1 cellular context compared by ENCODE assay signal in genomic region chr19:56976995-56977906, GRCh38.
TF ChIP-seq lines count a peak whose summit lies in the region.

No MANE protein-coding gene starts in this region.

TF ChIP-seq in HepG2, 621 proteins besides CTCF, POLR2A, EP300 and RAD21 (continued from another document and continues in another):
- TF ChIP-seq, protein P1, sequence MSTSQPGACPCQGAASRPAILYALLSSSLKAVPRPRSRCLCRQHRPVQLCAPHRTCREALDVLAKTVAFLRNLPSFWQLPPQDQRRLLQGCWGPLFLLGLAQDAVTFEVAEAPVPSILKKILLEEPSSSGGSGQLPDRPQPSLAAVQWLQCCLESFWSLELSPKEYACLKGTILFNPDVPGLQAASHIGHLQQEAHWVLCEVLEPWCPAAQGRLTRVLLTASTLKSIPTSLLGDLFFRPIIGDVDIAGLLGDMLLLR (CRISPR knock-in tag; IDR thresholded peaks at IDR 0.05) = no peak
- peak; percentile 91 for TF ChIP-seq HNF4A (CRISPR knock-in tag; IDR thresholded peaks at IDR 0.05)
- TF ChIP-seq PHF8 (CRISPR knock-in tag; IDR thresholded peaks at IDR 0.05) = no peak
- no peak for TF ChIP-seq TCF12 (IDR thresholded peaks at IDR 0.05)
- no peak; the same call in 1 of the 2 replicates for TF ChIP-seq TCF12 (CRISPR knock-in tag; IDR thresholded peaks at IDR 0.05)
- TF ChIP-seq PAWR (CRISPR knock-in tag; IDR thresholded peaks at IDR 0.05; ENCODE audit: borderline replicate concordance) = no peak
- 0 out of 2 replicates have a peak, but pooled peaks have one; percentile 33 for TF ChIP-seq ZNF343 (CRISPR knock-in tag; IDR thresholded peaks at IDR 0.05)
- TF ChIP-seq FOXM1 (CRISPR knock-in tag; IDR thresholded peaks at IDR 0.05) = no peak
- no peak for TF ChIP-seq ZNF572 (CRISPR knock-in tag; IDR thresholded peaks at IDR 0.05)
- peak; percentile 89 for TF ChIP-seq ETV5 (CRISPR knock-in tag; IDR thresholded peaks at IDR 0.05; ENCODE audit: borderline replicate concordance)
- no peak for TF ChIP-seq TRIM24 (CRISPR knock-in tag; IDR thresholded peaks at IDR 0.05)
- peak; percentile 8; the same call in 1 of the 2 replicates for TF ChIP-seq SAP130 (CRISPR knock-in tag; IDR thresholded peaks at IDR 0.05; ENCODE audit: low read depth)
- peak; percentile 55 for TF ChIP-seq SALL1 (CRISPR knock-in tag; IDR thresholded peaks at IDR 0.05)
- TF ChIP-seq PTBP1 (IDR thresholded peaks at IDR 0.05; ENCODE audit: low read depth, low read length, poor library complexity, severe bottlenecking) = no peak
- TF ChIP-seq MAX (IDR thresholded peaks at IDR 0.05) = peak; percentile 37; the same call in 1 of the 2 replicates
- TF ChIP-seq FOXO4 (CRISPR knock-in tag; conservative IDR thresholded peaks at IDR 0.05) = no peak
- no peak for TF ChIP-seq ZBTB10 (CRISPR knock-in tag; IDR thresholded peaks at IDR 0.05; ENCODE audit: borderline replicate concordance)
- TF ChIP-seq WIZ (CRISPR knock-in tag; IDR thresholded peaks at IDR 0.05) = no peak
- TF ChIP-seq ZNF589 (CRISPR knock-in tag; conservative IDR thresholded peaks at IDR 0.05) = 0 out of 2 replicates have a peak, but pooled peaks have one; percentile 23
- TF ChIP-seq, protein P2, sequence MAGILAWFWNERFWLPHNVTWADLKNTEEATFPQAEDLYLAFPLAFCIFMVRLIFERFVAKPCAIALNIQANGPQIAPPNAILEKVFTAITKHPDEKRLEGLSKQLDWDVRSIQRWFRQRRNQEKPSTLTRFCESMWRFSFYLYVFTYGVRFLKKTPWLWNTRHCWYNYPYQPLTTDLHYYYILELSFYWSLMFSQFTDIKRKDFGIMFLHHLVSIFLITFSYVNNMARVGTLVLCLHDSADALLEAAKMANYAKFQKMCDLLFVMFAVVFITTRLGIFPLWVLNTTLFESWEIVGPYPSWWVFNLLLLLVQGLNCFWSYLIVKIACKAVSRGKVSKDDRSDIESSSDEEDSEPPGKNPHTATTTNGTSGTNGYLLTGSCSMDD (CRISPR knock-in tag; IDR thresholded peaks at IDR 0.05) = no peak
- TF ChIP-seq, protein P3, sequence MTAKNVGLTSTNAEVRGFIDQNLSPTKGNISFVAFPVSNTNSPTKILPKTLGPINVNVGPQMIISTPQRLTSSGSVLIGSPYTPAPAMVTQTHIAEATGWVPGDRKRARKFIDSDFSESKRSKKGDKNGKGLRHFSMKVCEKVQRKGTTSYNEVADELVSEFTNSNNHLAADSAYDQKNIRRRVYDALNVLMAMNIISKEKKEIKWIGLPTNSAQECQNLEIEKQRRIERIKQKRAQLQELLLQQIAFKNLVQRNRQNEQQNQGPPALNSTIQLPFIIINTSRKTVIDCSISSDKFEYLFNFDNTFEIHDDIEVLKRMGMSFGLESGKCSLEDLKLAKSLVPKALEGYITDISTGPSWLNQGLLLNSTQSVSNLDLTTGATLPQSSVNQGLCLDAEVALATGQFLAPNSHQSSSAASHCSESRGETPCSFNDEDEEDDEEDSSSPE (CRISPR knock-in tag; IDR thresholded peaks at IDR 0.05) = no peak
- TF ChIP-seq ZNF354B (CRISPR knock-in tag; IDR thresholded peaks at IDR 0.05) = no peak
- no peak for TF ChIP-seq IKZF1 (IDR thresholded peaks at IDR 0.05)
- TF ChIP-seq RFX5 (IDR thresholded peaks at IDR 0.05; ENCODE audit: low read depth, low read length) = no peak
- no peak; the same call in 1 of the 2 replicates for TF ChIP-seq MIER2 (CRISPR knock-in tag; IDR thresholded peaks at IDR 0.05)
- TF ChIP-seq ZNF160 (CRISPR knock-in tag; IDR thresholded peaks at IDR 0.05) = no peak
- TF ChIP-seq ZBTB49 (CRISPR knock-in tag; IDR thresholded peaks at IDR 0.05; ENCODE audit: borderline replicate concordance) = no peak
- TF ChIP-seq ZNF547 (CRISPR knock-in tag; IDR thresholded peaks at IDR 0.05) = no peak
- no peak for TF ChIP-seq ZFY (CRISPR knock-in tag; IDR thresholded peaks at IDR 0.05)
- no peak for TF ChIP-seq MBD4 (IDR thresholded peaks at IDR 0.05; ENCODE audit: borderline replicate concordance, low read length)
- TF ChIP-seq, protein P4, sequence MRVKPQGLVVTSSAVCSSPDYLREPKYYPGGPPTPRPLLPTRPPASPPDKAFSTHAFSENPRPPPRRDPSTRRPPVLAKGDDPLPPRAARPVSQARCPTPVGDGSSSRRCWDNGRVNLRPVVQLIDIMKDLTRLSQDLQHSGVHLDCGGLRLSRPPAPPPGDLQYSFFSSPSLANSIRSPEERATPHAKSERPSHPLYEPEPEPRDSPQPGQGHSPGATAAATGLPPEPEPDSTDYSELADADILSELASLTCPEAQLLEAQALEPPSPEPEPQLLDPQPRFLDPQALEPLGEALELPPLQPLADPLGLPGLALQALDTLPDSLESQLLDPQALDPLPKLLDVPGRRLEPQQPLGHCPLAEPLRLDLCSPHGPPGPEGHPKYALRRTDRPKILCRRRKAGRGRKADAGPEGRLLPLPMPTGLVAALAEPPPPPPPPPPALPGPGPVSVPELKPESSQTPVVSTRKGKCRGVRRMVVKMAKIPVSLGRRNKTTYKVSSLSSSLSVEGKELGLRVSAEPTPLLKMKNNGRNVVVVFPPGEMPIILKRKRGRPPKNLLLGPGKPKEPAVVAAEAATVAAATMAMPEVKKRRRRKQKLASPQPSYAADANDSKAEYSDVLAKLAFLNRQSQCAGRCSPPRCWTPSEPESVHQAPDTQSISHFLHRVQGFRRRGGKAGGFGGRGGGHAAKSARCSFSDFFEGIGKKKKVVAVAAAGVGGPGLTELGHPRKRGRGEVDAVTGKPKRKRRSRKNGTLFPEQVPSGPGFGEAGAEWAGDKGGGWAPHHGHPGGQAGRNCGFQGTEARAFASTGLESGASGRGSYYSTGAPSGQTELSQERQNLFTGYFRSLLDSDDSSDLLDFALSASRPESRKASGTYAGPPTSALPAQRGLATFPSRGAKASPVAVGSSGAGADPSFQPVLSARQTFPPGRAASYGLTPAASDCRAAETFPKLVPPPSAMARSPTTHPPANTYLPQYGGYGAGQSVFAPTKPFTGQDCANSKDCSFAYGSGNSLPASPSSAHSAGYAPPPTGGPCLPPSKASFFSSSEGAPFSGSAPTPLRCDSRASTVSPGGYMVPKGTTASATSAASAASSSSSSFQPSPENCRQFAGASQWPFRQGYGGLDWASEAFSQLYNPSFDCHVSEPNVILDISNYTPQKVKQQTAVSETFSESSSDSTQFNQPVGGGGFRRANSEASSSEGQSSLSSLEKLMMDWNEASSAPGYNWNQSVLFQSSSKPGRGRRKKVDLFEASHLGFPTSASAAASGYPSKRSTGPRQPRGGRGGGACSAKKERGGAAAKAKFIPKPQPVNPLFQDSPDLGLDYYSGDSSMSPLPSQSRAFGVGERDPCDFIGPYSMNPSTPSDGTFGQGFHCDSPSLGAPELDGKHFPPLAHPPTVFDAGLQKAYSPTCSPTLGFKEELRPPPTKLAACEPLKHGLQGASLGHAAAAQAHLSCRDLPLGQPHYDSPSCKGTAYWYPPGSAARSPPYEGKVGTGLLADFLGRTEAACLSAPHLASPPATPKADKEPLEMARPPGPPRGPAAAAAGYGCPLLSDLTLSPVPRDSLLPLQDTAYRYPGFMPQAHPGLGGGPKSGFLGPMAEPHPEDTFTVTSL (CRISPR knock-in tag; IDR thresholded peaks at IDR 0.05; ENCODE audit: borderline replicate concordance) = no peak
- no peak for TF ChIP-seq ZNF292 (CRISPR knock-in tag; IDR thresholded peaks at IDR 0.05; ENCODE audit: borderline replicate concordance, low read depth)
- no peak for TF ChIP-seq ZNF552 (CRISPR knock-in tag; IDR thresholded peaks at IDR 0.05; ENCODE audit: borderline replicate concordance)
- TF ChIP-seq ZBED4 (CRISPR knock-in tag; IDR thresholded peaks at IDR 0.05; ENCODE audit: borderline replicate concordance) = no peak
- no peak for TF ChIP-seq ZNF317 (CRISPR knock-in tag; IDR thresholded peaks at IDR 0.05)
- no peak for TF ChIP-seq PBX3 (CRISPR knock-in tag; IDR thresholded peaks at IDR 0.05; ENCODE audit: borderline replicate concordance)
- TF ChIP-seq MED13 (CRISPR knock-in tag; IDR thresholded peaks at IDR 0.05) = no peak
- no peak for TF ChIP-seq FIP1L1 (IDR thresholded peaks at IDR 0.05; ENCODE audit: borderline replicate concordance, insufficient read depth, low read depth, low read length)
- TF ChIP-seq THAP8 (CRISPR knock-in tag; IDR thresholded peaks at IDR 0.05; ENCODE audit: borderline replicate concordance) = no peak
